Comparison of ENCODE assay signal across 8 cellular contexts in the genomic region with DNA sequence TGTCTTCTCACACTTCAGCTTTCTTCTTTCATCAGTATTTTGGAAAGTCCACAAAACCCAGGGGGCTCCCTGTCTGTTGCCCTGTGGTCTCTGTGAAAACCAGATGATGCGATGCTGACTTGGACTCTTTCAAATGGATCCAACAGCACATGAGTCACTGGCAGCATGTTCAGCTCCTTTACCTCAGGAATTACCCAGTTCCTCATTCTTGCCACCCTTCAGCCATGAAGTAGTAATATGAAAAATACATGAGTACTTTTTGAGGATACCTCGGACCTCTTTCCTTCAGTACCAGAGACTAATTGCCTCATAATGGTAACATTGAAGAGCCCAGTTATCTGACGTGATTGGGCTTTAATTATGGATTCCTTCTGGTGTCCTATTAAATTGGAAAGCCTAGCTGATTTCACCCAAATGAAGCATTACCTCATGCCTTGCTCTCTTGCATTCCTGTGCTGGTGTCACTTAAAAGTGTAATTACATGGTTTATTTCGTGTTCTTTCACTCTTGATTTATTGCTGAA.
DNase-seq lines count a peak whose midpoint lies in the region; ATAC-seq and TF ChIP-seq lines count a peak whose summit lies in the region.

No MANE protein-coding gene starts in this region.

- DNase-seq in HCEC 1CT (peak; percentile 58), NAMALWA (ENCODE audit: low spot score) (peak; percentile 42), foreskin fibroblast (peak; percentile 51 to 59), NCI-H2081 treated with DMSO at 0.1 percent for 48 hours (lab: John Stamatoyannopoulos, UW) (no peak), body of pancreas (no peak), type B pancreatic cell (ENCODE audit: extremely low spot score, unreplicated experiment) (no peak), SW480 (ENCODE audit: low spot score) (no peak)

- H3K4me1 Mint-ChIP-seq in type B pancreatic cell (ENCODE audit: unreplicated experiment) = peaks cover 3% of the 10 kb centered on the region

- ATAC-seq in GM18511 (IDR thresholded peaks at IDR 0.05; ENCODE audit: unreplicated experiment) (peak; percentile 85), body of pancreas (no peak)

- H3K27ac Mint-ChIP-seq in type B pancreatic cell = no peak overlapping the region

- H3K4me1 ChIP-seq in body of pancreas = peaks cover 32% of the 10 kb centered on the region

- peaks cover 8% of the 10 kb centered on the region for H3K36me3 Mint-ChIP-seq in type B pancreatic cell

- no peaks in the 10 kb centered on the region for H3K36me3 ChIP-seq in body of pancreas (replicated peaks in 1 of 2; ENCODE audit: insufficient read depth in 1 of 2, low read depth in 2 of 2)

- TF ChIP-seq CTCF in foreskin fibroblast (IDR thresholded peaks at IDR 0.05; ENCODE audit: low read depth, low read length) = no peak
- TF ChIP-seq CTCF in body of pancreas (IDR thresholded peaks at IDR 0.05) = no peak
- no peak for TF ChIP-seq CTCF in type B pancreatic cell (conservative IDR thresholded peaks at IDR 0.05)

- H3K9me3 ChIP-seq in body of pancreas = no peaks in the 10 kb centered on the region

- H3K4me3 Mint-ChIP-seq in type B pancreatic cell = no peak overlapping the region

- intact Hi-C loops in body of pancreas (cut with DNase I) = no loop called here

- no peak for TF ChIP-seq POLR2A in body of pancreas (IDR thresholded peaks at IDR 0.05)

- H3K27me3 Mint-ChIP-seq in type B pancreatic cell = no peaks in the 10 kb centered on the region

- no peak overlapping the region for H3K4me3 ChIP-seq in foreskin fibroblast (ENCODE audit: low read depth in 1 of 2, low read length in 2 of 2)
- no peak overlapping the region for H3K4me3 ChIP-seq in body of pancreas

- H3K27ac ChIP-seq in body of pancreas = no peak overlapping the region

- WGBS in body of pancreas, 2 donors = 75 to 97% methylated on average over 4 of the region's 4 CpGs

- H3K9me3 Mint-ChIP-seq in type B pancreatic cell = no peaks in the 10 kb centered on the region

- no peaks in the 10 kb centered on the region for H3K27me3 ChIP-seq in body of pancreas

Comparison
In these comparisons a context has a peak if more than half of its experiments do, and no peak if none do; other contexts are left out.
1. DNase-seq: peak in HCEC 1CT (single experiment), NAMALWA (single experiment) and foreskin fibroblast (2 of 2); none in NCI-H2081 treated with DMSO at 0.1 percent for 48 hours (single experiment), body of pancreas (0 of 4), type B pancreatic cell (single experiment) and SW480 (single experiment).